In the genomic region with DNA sequence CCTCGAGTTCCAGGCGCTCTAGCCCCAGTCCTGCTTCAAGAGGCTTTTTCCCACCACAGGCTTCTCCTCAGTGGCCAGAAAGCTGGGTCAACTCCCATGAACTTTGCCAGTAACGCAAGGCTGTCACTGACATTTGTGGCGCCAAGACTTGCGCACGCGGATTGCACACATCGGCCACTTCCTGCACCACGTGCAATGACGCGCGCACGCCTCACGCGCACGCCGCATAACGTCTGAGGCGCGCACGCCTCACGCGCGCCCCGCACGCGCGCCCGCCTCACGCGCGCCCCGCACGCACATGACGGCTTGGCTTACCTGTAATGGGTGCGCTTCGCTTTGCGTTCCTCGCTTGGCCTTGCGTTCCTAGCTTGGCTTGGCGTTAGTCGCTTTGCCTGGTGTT, we compare ENCODE assay signal across 4 cellular contexts. TPM values are rescaled to one million over a fixed set of nuclear protein-coding genes. Genes with fewer than 3 reads are reported as not detected.
"Had no signal": no experiment of that assay in that cellular context is flagged by ENCODE, and none has a peak within 500 bp of the region (broad histone marks: within the 10 kb centered on the region; RNA-seq: fewer than 3 reads in every experiment).

A gene (plus strand): TSS at position 301 of the 400 bp plus-strand sequence. CDS start 452 bp downstream, outside the sequence.

RNA-seq across cellular contexts. Expression of the gene that starts here (rescaled TPM):
- total RNA-seq: LHCN-M2, M059J, MCF 10A, NCI-H460 had no signal
